18 cellular contexts compared by ENCODE assay signal in genomic region chr1:82994866-82995370, GRCh38.
DNase-seq lines count a peak whose midpoint lies in the region; ATAC-seq, FAIRE-seq and TF ChIP-seq lines count a peak whose summit lies in the region.
"Had no signal": no experiment of that assay in that cellular context is flagged by ENCODE, and none has a peak within 500 bp of the region (broad histone marks: within the 10 kb centered on the region; RNA-seq: fewer than 3 reads in every experiment).

No MANE protein-coding gene starts in this region.

- no peak overlapping the region for H3K4me3 Mint-ChIP-seq in chondrocyte (ENCODE audit: unreplicated experiment)

- no peak overlapping the region for H3K27ac Mint-ChIP-seq in chondrocyte (ENCODE audit: unreplicated experiment)

- no peak overlapping the region for H4K8ac ChIP-seq in mesenchymal stem cell (ENCODE audit: low read length)

- H2AFZ ChIP-seq in ACC112 (ENCODE audit: low read length, unreplicated experiment) = peak overlapping the region; percentile 68
- H2AFZ ChIP-seq in mesenchymal stem cell (ENCODE audit: low read depth, low read length) = no peak overlapping the region

- H3K4me1 Mint-ChIP-seq in chondrocyte (ENCODE audit: low read depth) = peaks cover 22% of the 10 kb centered on the region

- FAIRE-seq in GM18507 (lab: Jason Lieb, UNC) (peak; percentile 18), urothelium cell line (lab: Jason Lieb, UNC) (no peak)
- FAIRE-seq: A549 had no signal

- H3K14ac ChIP-seq in mesenchymal stem cell (ENCODE audit: low read length in 2 of 2) = no peak overlapping the region

- peaks cover 4% of the 10 kb centered on the region for H3K4me1 ChIP-seq in ACC112 (ENCODE audit: control insufficient read depth, insufficient read depth, low read length, unreplicated experiment)
- H3K4me1 ChIP-seq in adipocyte (ENCODE audit: control insufficient read depth, insufficient read depth, low read length) = peaks cover 13% of the 10 kb centered on the region
- peaks cover 2% of the 10 kb centered on the region for H3K4me1 ChIP-seq in mesenchymal stem cell (ENCODE audit: control insufficient read depth, insufficient read depth, low read depth, low read length)
- H3K4me1 ChIP-seq: A549, Caco-2 had no signal

- no peak overlapping the region for H3K4ac ChIP-seq in mesenchymal stem cell (ENCODE audit: low read depth in 1 of 2, low read length in 2 of 2)

- H3K36me3 ChIP-seq in ACC112 (ENCODE audit: insufficient read depth, low read length) = no peaks in the 10 kb centered on the region
- no peaks in the 10 kb centered on the region for H3K36me3 ChIP-seq in adipocyte (ENCODE audit: control insufficient read depth, insufficient read depth, low read length, severe bottlenecking)
- no peaks in the 10 kb centered on the region for H3K36me3 ChIP-seq in mesenchymal stem cell (ENCODE audit: control insufficient read depth in 1 of 2, insufficient read depth in 2 of 2, low read depth in 1 of 2, low read length in 2 of 2)

- DNase-seq in GM18507 (ENCODE audit: extremely low spot score, insufficient read length, low read depth) = no peak
- peak; percentile 43 for DNase-seq in adipocyte (ENCODE audit: low read depth)
- no peak for DNase-seq in mesenchymal stem cell
- DNase-seq in G401 (ENCODE audit: low spot score) = no peak
- DNase-seq in urothelium cell line (ENCODE audit: low spot score) = no peak
- no peak for DNase-seq in chondrocyte (ENCODE audit: low spot score)
- DNase-seq: Caco-2, DMS153, EL, NCI-H1092, NCI-H146, NCI-H2081, NCI-H510A treated with DMSO at 0.1 percent for 48 hours, NCI-H82 had no signal

- H3K18ac ChIP-seq in mesenchymal stem cell (ENCODE audit: low read depth in 1 of 2, low read length in 2 of 2) = no peak overlapping the region

- WGBS in mesenchymal stem cell = no CpG with 5 or more reads among the region's 2 CpGs

- no peak overlapping the region for H4K91ac ChIP-seq in mesenchymal stem cell (ENCODE audit: low read length)

- no peaks in the 10 kb centered on the region for H3K36me3 Mint-ChIP-seq in chondrocyte (ENCODE audit: low read depth)

- H3K9me3 ChIP-seq in adipocyte (ENCODE audit: control insufficient read depth, low read length) = no peaks in the 10 kb centered on the region
- H3K9me3 ChIP-seq in mesenchymal stem cell (ENCODE audit: control insufficient read depth, low read length) = no peaks in the 10 kb centered on the region
- H3K9me3 ChIP-seq: A549, Caco-2 had no signal

- H3K9me3 Mint-ChIP-seq in chondrocyte (ENCODE audit: low read depth) = peaks cover 7% of the 10 kb centered on the region

- no peak overlapping the region for H2BK120ac ChIP-seq in mesenchymal stem cell (ENCODE audit: low read depth, low read length)

- H3K79me1 ChIP-seq in mesenchymal stem cell (replicated peaks; ENCODE audit: low read length, poor library complexity, severe bottlenecking) = no peaks in the 10 kb centered on the region

- H3K79me2 ChIP-seq in ACC112 (ENCODE audit: control insufficient read depth, insufficient read depth, low read length, unreplicated experiment) = no peaks in the 10 kb centered on the region

- H2BK15ac ChIP-seq in mesenchymal stem cell (ENCODE audit: low read depth, poor library complexity, severe bottlenecking) = no peak overlapping the region

- H3K4me3 ChIP-seq in ACC112 (ENCODE audit: low read depth, low read length) (no peak overlapping the region), adipocyte (ENCODE audit: low read length) (peak overlapping the region; percentile 18), mesenchymal stem cell (ENCODE audit: insufficient read depth in 1 of 2, low read depth in 1 of 2, low read length in 2 of 2) (no peak overlapping the region)
- H3K4me3 ChIP-seq: A549 had no signal

- no peak overlapping the region for H3K23ac ChIP-seq in mesenchymal stem cell (ENCODE audit: low read length in 2 of 2)

- no peak overlapping the region for H2BK5ac ChIP-seq in mesenchymal stem cell (ENCODE audit: low read depth, low read length, poor library complexity, severe bottlenecking)

- peak overlapping the region; percentile 4 for H3K9ac ChIP-seq in adipocyte (ENCODE audit: low read length)
- H3K9ac ChIP-seq in mesenchymal stem cell (ENCODE audit: low read length) = no peak overlapping the region
- H3K9ac ChIP-seq: KMS-11 had no signal

- in situ Hi-C loops in G401 (cut with HindIII; ENCODE audit: low sequenced_read_pairs) = no loop called here

- no peak for TF ChIP-seq CTCF in chondrocyte (IDR thresholded peaks at IDR 0.05)

- ATAC-seq in GM18498 (IDR thresholded peaks at IDR 0.05; ENCODE audit: unreplicated experiment) = no peak
- ATAC-seq: A549 had no signal

- H3K27me3 Mint-ChIP-seq in chondrocyte (ENCODE audit: low read depth) = no peaks in the 10 kb centered on the region

- H3K27me3 ChIP-seq in ACC112 (ENCODE audit: insufficient read depth, low read length) = no peaks in the 10 kb centered on the region
- no peaks in the 10 kb centered on the region for H3K27me3 ChIP-seq in adipocyte (replicated peaks; ENCODE audit: control insufficient read depth, insufficient read depth, low read length)
- H3K27me3 ChIP-seq in mesenchymal stem cell (ENCODE audit: control insufficient read depth in 1 of 2, insufficient read depth in 1 of 2, low read length in 2 of 2) = no peaks in the 10 kb centered on the region

- H3K4me2 ChIP-seq in mesenchymal stem cell (ENCODE audit: low read length, poor library complexity, severe bottlenecking) = no peak overlapping the region
- H3K4me2 ChIP-seq: A549, KMS-11 had no signal

- H2BK12ac ChIP-seq in mesenchymal stem cell (ENCODE audit: low read length in 2 of 2) = no peak overlapping the region

- H2AK5ac ChIP-seq in mesenchymal stem cell (ENCODE audit: low read length, severe bottlenecking) = peak overlapping the region; percentile 2

- H3K27ac ChIP-seq in ACC112 (ENCODE audit: low read depth, low read length) (no peak overlapping the region), mesenchymal stem cell (ENCODE audit: low read length, poor library complexity, severe bottlenecking) (no peak overlapping the region)
- H3K27ac ChIP-seq: A549, KMS-11 had no signal
